18 cellular contexts compared by ENCODE assay signal in the genomic region with DNA sequence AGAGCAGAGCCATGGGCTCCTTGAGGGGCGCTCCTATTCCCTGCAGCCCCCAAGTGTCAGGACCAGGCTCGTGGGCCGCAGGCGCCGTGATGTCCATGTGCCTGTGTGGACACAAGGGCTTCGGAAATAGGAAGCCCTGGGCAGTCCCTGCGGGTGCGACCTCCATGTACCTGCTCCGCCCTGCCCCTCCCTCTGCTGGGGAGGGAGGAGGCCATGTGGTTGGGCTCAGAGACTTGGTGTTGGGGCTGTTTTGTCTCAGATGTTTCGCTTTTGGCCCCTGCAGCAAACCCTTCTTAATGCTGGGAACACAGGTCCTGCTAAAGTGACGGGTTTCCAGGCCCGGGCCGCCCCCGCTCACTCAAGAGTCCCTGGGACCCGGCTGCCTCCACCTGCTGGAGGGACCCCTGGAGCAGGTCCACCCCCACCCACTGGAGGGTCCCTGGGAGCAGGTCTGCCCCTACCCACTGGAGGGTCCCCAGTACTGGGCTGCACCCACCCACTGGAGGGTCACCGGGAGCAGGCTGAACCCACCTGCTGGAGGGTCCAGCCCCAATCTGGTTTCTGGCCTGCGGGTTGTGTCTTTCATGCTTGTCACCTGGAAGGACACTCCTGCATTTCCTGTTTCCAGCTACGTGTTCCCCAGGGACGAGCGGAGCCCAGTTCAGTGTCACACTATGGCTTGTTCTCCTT.
DNase-seq lines count a peak whose midpoint lies in the region; ATAC-seq, FAIRE-seq and TF ChIP-seq lines count a peak whose summit lies in the region.
"Had no signal": no experiment of that assay in that cellular context is flagged by ENCODE, and none has a peak within 500 bp of the region (broad histone marks: within the 10 kb centered on the region; RNA-seq: fewer than 3 reads in every experiment).

No MANE protein-coding gene starts in this region.

- H3K27ac ChIP-seq in WERI-Rb-1 (peak overlapping the region; percentile 36; the same call in 1 of the 2 replicates), lower lobe of right lung (no peak overlapping the region), upper lobe of right lung (no peak overlapping the region), dorsolateral prefrontal cortex (peak overlapping the region in 1 of 59 donors; percentile 64)

- DNase-seq in Right ventricle myocardium superior (peak; percentile 33), left cardiac atrium (no peak), WERI-Rb-1 (no peak), lower lobe of right lung (peak; percentile 46), upper lobe of right lung (peak; percentile 61), GM12891 (ENCODE audit: insufficient read length, low spot score) (no peak), dorsolateral prefrontal cortex (no peak)
- DNase-seq: ACHN; activated CD8-positive, alpha-beta memory T cell treated with anti-CD3 and anti-CD28 coated beads, Interleukin-2, amount 10 ng/mL, durations not matched to agents 7 days and 5 days; cortex of kidney; KG1; NCI-H1092 treated with DMSO at 0.1 percent for 48 hours; NCI-H2171 treated with DMSO at 0.1 percent for 48 hours; stimulated activated CD4-positive, alpha-beta T cell treated with anti-CD3 and anti-CD28 coated beads, Interleukin-4, amount 100 ng/mL, for 4 hours had no signal

- no peak for TF ChIP-seq CTCF in WERI-Rb-1 (IDR thresholded peaks at IDR 0.05; ENCODE audit: low read depth, low read length)
- TF ChIP-seq CTCF in lower lobe of right lung (IDR thresholded peaks at IDR 0.05) = no peak
- no peak for TF ChIP-seq CTCF in upper lobe of right lung (IDR thresholded peaks at IDR 0.05)
- TF ChIP-seq CTCF in dorsolateral prefrontal cortex (IDR thresholded peaks at IDR 0.05 in 54 of 56, conservative IDR thresholded peaks at IDR 0.05 in 2 of 56; ENCODE audit: low read depth in 1 of 56, partially characterized antibody in 56 of 56) = no peak

- TF ChIP-seq POLR2A in GM12891 (IDR thresholded peaks at IDR 0.05; ENCODE audit: low read depth, low read length) = no peak

- no peak for FAIRE-seq in GM12891 (lab: Jason Lieb, UNC)
- FAIRE-seq: astrocyte had no signal

- H3K27me3 ChIP-seq in WERI-Rb-1 (ENCODE audit: insufficient read depth, low read depth, severe bottlenecking) (no peaks in the 10 kb centered on the region), lower lobe of right lung (ENCODE audit: low read depth) (no peaks in the 10 kb centered on the region), upper lobe of right lung (no peaks in the 10 kb centered on the region), dorsolateral prefrontal cortex (peaks cover 0 to 5% (median 0%) of the 10 kb centered on the region in 45 donors)

- H3K4me3 ChIP-seq in WERI-Rb-1 (ENCODE audit: low read depth, low read length) = no peak overlapping the region
- no peak overlapping the region for H3K4me3 ChIP-seq in lower lobe of right lung
- no peak overlapping the region for H3K4me3 ChIP-seq in upper lobe of right lung
- H3K4me3 ChIP-seq in dorsolateral prefrontal cortex = no peak overlapping the region
- H3K4me3 ChIP-seq: skin epidermis, tibial nerve had no signal

- ATAC-seq in Right ventricle myocardium superior (ENCODE audit: poor library complexity) (no peak), left cardiac atrium (no peak), lower lobe of right lung (no peak), upper lobe of right lung (no peak), GM18870 (IDR thresholded peaks at IDR 0.05; ENCODE audit: unreplicated experiment) (no peak)
- ATAC-seq: activated CD8-positive, alpha-beta memory T cell treated with anti-CD3 and anti-CD28 coated beads, Interleukin-2, amount 10 ng/mL, durations not matched to agents 7 days and 5 days had no signal

- H3K9me3 ChIP-seq in WERI-Rb-1 (ENCODE audit: severe bottlenecking) = no peaks in the 10 kb centered on the region
- H3K9me3 ChIP-seq in lower lobe of right lung = no peaks in the 10 kb centered on the region
- H3K9me3 ChIP-seq in upper lobe of right lung = no peaks in the 10 kb centered on the region
- H3K9me3 ChIP-seq: tibial nerve had no signal

- intact Hi-C loops in Right ventricle myocardium superior (cut with DNase I) = no loop called here
- intact Hi-C loops in left cardiac atrium (cut with DNase I) = no loop called here
- intact Hi-C loops in lower lobe of right lung (cut with DNase I) = no loop called here
- intact Hi-C loops in upper lobe of right lung (cut with DNase I) = no loop called here
- intact Hi-C loops in dorsolateral prefrontal cortex (cut with DNase I) = no loop called here

- H3K4me1 ChIP-seq in lower lobe of right lung (peaks cover 23% of the 10 kb centered on the region), upper lobe of right lung (peaks cover 19% of the 10 kb centered on the region)

- H3K36me3 ChIP-seq in WERI-Rb-1 = peaks cover 3% of the 10 kb centered on the region; the same call in 1 of the 2 replicates
- H3K36me3 ChIP-seq in lower lobe of right lung = peaks cover 10% of the 10 kb centered on the region
- no peaks in the 10 kb centered on the region for H3K36me3 ChIP-seq in upper lobe of right lung

TF ChIP-seq in GM12891, 5 proteins besides CTCF, POLR2A, EP300 and RAD21:
- TF ChIP-seq SPI1 (IDR thresholded peaks at IDR 0.05; ENCODE audit: low read depth, low read length) (no peak), PAX5 (IDR thresholded peaks at IDR 0.05; ENCODE audit: insufficient read depth, low read length, severe bottlenecking) (no peak), TAF1 (IDR thresholded peaks at IDR 0.05; ENCODE audit: low read depth, low read length) (no peak), POLR2AphosphoS5 (IDR thresholded peaks at IDR 0.05; ENCODE audit: low read depth, low read length) (no peak), POU2F2 (IDR thresholded peaks at IDR 0.05; ENCODE audit: low read depth, low read length) (no peak)

Comparison
In these comparisons a context has a peak if more than half of its experiments do, and no peak if none do; other contexts are left out.
1. DNase-seq: peak in Right ventricle myocardium superior (single experiment), lower lobe of right lung (single experiment) and upper lobe of right lung (single experiment); none in left cardiac atrium (single experiment), WERI-Rb-1 (single experiment), GM12891 (single experiment) and dorsolateral prefrontal cortex (0 of 10).